26 cellular contexts compared by ENCODE assay signal in genomic region chr14:89078021-89078676, GRCh38.
"Had no signal": no experiment of that assay in that cellular context is flagged by ENCODE, and none has a peak within 500 bp of the region (broad histone marks: within the 10 kb centered on the region; RNA-seq: fewer than 3 reads in every experiment).

No MANE protein-coding gene starts in this region.

- H3K4me3 ChIP-seq: body of pancreas, colonic mucosa, gastroesophageal sphincter, lower lobe of right lung, mucosa of descending colon, neural progenitor cell, right lobe of liver, thoracic aorta had no signal

- H3K27ac ChIP-seq: body of pancreas, colonic mucosa, gastroesophageal sphincter, lower lobe of right lung, neural progenitor cell, right lobe of liver, thoracic aorta had no signal

- H3K36me3 Mint-ChIP-seq: activated naive CD4-positive, alpha-beta T cell treated with anti-CD3 and anti-CD28 coated beads, Interleukin-2, amount 50 U/mL, for 72 hours; neural progenitor cell; type B pancreatic cell had no signal

- H3K4me2 ChIP-seq: neural progenitor cell had no signal

- H3K9me3 ChIP-seq: body of pancreas, colonic mucosa, gastroesophageal sphincter, lower lobe of right lung, mucosa of descending colon, right lobe of liver, thoracic aorta had no signal

- H3K4me3 Mint-ChIP-seq: activated B cell treated with CpG ODN at 0.5 μM for 24 hours; activated CD8-positive, alpha-beta T cell treated with anti-CD3 and anti-CD28 coated beads for 36 hours; effector memory CD8-positive, alpha-beta T cell; immature natural killer cell; neural progenitor cell; T-helper 2 cell treated with Interferon-gamma antibody and Interleukin-4, amounts not matched to agents 5 μg/mL and 100 μg/mL, for 36 hours; type B pancreatic cell had no signal

- H3K27ac Mint-ChIP-seq: activated B cell treated with CpG ODN at 0.5 μM for 24 hours; activated CD8-positive, alpha-beta T cell treated with anti-CD3 and anti-CD28 coated beads for 36 hours; activated naive CD4-positive, alpha-beta T cell treated with anti-CD3 and anti-CD28 coated beads, Interleukin-2, amount 50 U/mL, for 72 hours; activated T-helper 2 cell treated with anti-CD3 and anti-CD28 coated beads, Interferon-gamma antibody, Interleukin-2, Interleukin-4, amounts not matched to agents 10 μg/mL and 5 μg/mL and 100 μg/mL, durations not matched to agents 14 hours and 24 hours and 36 hours; effector memory CD8-positive, alpha-beta T cell; immature natural killer cell; neural progenitor cell; T-helper 2 cell treated with Interferon-gamma antibody and Interleukin-4, amounts not matched to agents 5 μg/mL and 100 μg/mL, for 36 hours; type B pancreatic cell had no signal

- H3K9me3 Mint-ChIP-seq: activated B cell treated with CpG ODN at 0.5 μM for 24 hours; activated CD8-positive, alpha-beta T cell treated with anti-CD3 and anti-CD28 coated beads for 36 hours; activated T-helper 2 cell treated with anti-CD3 and anti-CD28 coated beads, Interferon-gamma antibody, Interleukin-2, Interleukin-4, amounts not matched to agents 10 μg/mL and 5 μg/mL and 100 μg/mL, durations not matched to agents 14 hours and 24 hours and 36 hours; effector memory CD8-positive, alpha-beta T cell; neural progenitor cell; T-helper 2 cell treated with Interferon-gamma antibody and Interleukin-4, amounts not matched to agents 5 μg/mL and 100 μg/mL, for 36 hours; type B pancreatic cell had no signal

- H3K27me3 ChIP-seq: body of pancreas, colonic mucosa, gastroesophageal sphincter, neural progenitor cell, right lobe of liver had no signal

- DNase-seq: activated B cell treated with CpG ODN at 0.5 μM for 24 hours; activated CD4-positive, alpha-beta T cell treated with anti-CD3 and anti-CD28 coated beads, Interleukin-2, amount 50 U/mL, for 1 hour; activated CD8-positive, alpha-beta T cell treated with anti-CD3 and anti-CD28 coated beads for 36 hours; activated naive CD4-positive, alpha-beta T cell; activated T-cell treated with anti-CD3 and anti-CD28 coated beads, Interleukin-2, amount 50 U/mL, for 48 hours; body of pancreas; cerebellar nuclear complex; colonic mucosa; effector memory CD8-positive, alpha-beta T cell; erythroblast; immature natural killer cell; lower lobe of right lung; mesendoderm; mucosa of descending colon; right lobe of liver; stimulated activated CD4-positive, alpha-beta T cell treated with anti-CD3 and anti-CD28 coated beads, Interleukin-2, amount 100 ng/mL, for 48 hours; stimulated activated naive CD4-positive, alpha-beta T cell treated with Interleukin-2 at 50 U/mL for 16 hours; T-helper 1 cell had no signal

- H3K4me1 ChIP-seq: body of pancreas, colonic mucosa, gastroesophageal sphincter, lower lobe of right lung, neural progenitor cell, right lobe of liver had no signal

- ATAC-seq: activated CD8-positive, alpha-beta T cell treated with anti-CD3 and anti-CD28 coated beads for 36 hours; activated naive CD4-positive, alpha-beta T cell treated with anti-CD3 and anti-CD28 coated beads, Interleukin-2, amount 50 U/mL, for 72 hours; body of pancreas; effector memory CD8-positive, alpha-beta T cell; gastroesophageal sphincter; left lobe of liver; lower lobe of right lung; mucosa of descending colon; right lobe of liver had no signal

- H2AFZ ChIP-seq: neural progenitor cell had no signal

- H3K36me3 ChIP-seq: colonic mucosa, gastroesophageal sphincter, lower lobe of right lung, neural progenitor cell, right lobe of liver, thoracic aorta had no signal

- H3K9ac ChIP-seq: neural progenitor cell had no signal

- H3K4me1 Mint-ChIP-seq: activated B cell treated with CpG ODN at 0.5 μM for 24 hours, immature natural killer cell, neural progenitor cell had no signal

- H3K27me3 Mint-ChIP-seq: activated CD8-positive, alpha-beta T cell treated with anti-CD3 and anti-CD28 coated beads for 36 hours; type B pancreatic cell had no signal
